19 cellular contexts compared by ENCODE assay signal in genomic region chr14:42994001-42994736, GRCh38.
A peak's percentile ranks its signal among the peaks of the same experiment; 100 is the strongest.
DNase-seq lines count a peak whose midpoint lies in the region; TF ChIP-seq lines count a peak whose summit lies in the region.
"Had no signal": no experiment of that assay in that cellular context is flagged by ENCODE, and none has a peak within 500 bp of the region (broad histone marks: within the 10 kb centered on the region; RNA-seq: fewer than 3 reads in every experiment).

No MANE protein-coding gene starts in this region.

- no peaks in the 10 kb centered on the region for H3K27me3 ChIP-seq in PC-9 (ENCODE audit: insufficient read depth, low read depth)
- no peaks in the 10 kb centered on the region for H3K27me3 ChIP-seq in fibroblast of lung (ENCODE audit: control insufficient read depth, insufficient read depth, low read length)
- H3K27me3 ChIP-seq: BLaER1 treated with 17β-estradiol and CSF1 and Interleukin-3, amounts not matched to agents 10 nM and 100 nM; transverse colon had no signal

- no peaks in the 10 kb centered on the region for H3K9me3 Mint-ChIP-seq in chondrocyte (ENCODE audit: low read depth)
- H3K9me3 Mint-ChIP-seq: activated naive CD4-positive, alpha-beta T cell treated with anti-CD3 and anti-CD28 coated beads for 36 hours; brain had no signal

- CTCF ChIA-PET in PC-9 (lab: Charles Lee), result no interaction called here

- H3K9me2 ChIP-seq in PC-9 (ENCODE audit: insufficient read depth), result no peaks in the 10 kb centered on the region

- H3F3A ChIP-seq in PC-9 (ENCODE audit: insufficient read depth, low read depth), result no peaks in the 10 kb centered on the region

- H3K36me3 Mint-ChIP-seq in chondrocyte (ENCODE audit: low read depth), result no peaks in the 10 kb centered on the region
- H3K36me3 Mint-ChIP-seq: brain had no signal

- H3K79me2 ChIP-seq in PC-9 (ENCODE audit: low read depth) (no peaks in the 10 kb centered on the region), fibroblast of lung (ENCODE audit: control insufficient read depth, insufficient read depth, low read length) (no peaks in the 10 kb centered on the region)

- H3K9me3 ChIP-seq in PC-9 (ENCODE audit: insufficient read depth, low read depth) (no peaks in the 10 kb centered on the region), fibroblast of lung (ENCODE audit: control insufficient read depth, insufficient read depth, low read depth, low read length) (no peaks in the 10 kb centered on the region)
- H3K9me3 ChIP-seq: transverse colon had no signal

- no TSS peak for BruUV-seq in PC-9 (replicated peaks; lab: Mats Ljungman, UMichigan)

- H3K27ac ChIP-seq in PC-9, result no peak overlapping the region
- H3K27ac ChIP-seq in fibroblast of lung (ENCODE audit: insufficient read depth, low read length), result no peak overlapping the region
- H3K27ac ChIP-seq: BLaER1 treated with 17β-estradiol and CSF1 and Interleukin-3, amounts not matched to agents 10 nM and 100 nM; skin epidermis; transverse colon had no signal

- H3K27me3 Mint-ChIP-seq in chondrocyte (ENCODE audit: low read depth), result no peaks in the 10 kb centered on the region
- H3K27me3 Mint-ChIP-seq: activated CD4-positive, alpha-beta T cell treated with anti-CD3 and anti-CD28 coated beads for 36 hours; brain had no signal

- H3K9ac ChIP-seq in fibroblast of lung (ENCODE audit: insufficient read depth, low read length), result no peak overlapping the region
- H3K9ac ChIP-seq: BLaER1 treated with 17β-estradiol and CSF1 and Interleukin-3, amounts not matched to agents 10 nM and 100 nM had no signal

- H3K4me3 Mint-ChIP-seq in chondrocyte (ENCODE audit: unreplicated experiment), result no peak overlapping the region
- H3K4me3 Mint-ChIP-seq: activated CD4-positive, alpha-beta T cell treated with anti-CD3 and anti-CD28 coated beads for 36 hours; activated naive CD4-positive, alpha-beta T cell treated with anti-CD3 and anti-CD28 coated beads for 36 hours; brain had no signal

- no peak overlapping the region for H3K27ac Mint-ChIP-seq in chondrocyte (ENCODE audit: unreplicated experiment)
- H3K27ac Mint-ChIP-seq: activated CD4-positive, alpha-beta T cell treated with anti-CD3 and anti-CD28 coated beads for 36 hours; activated naive CD4-positive, alpha-beta T cell treated with anti-CD3 and anti-CD28 coated beads for 36 hours; brain had no signal

- no peaks in the 10 kb centered on the region for H4K20me1 ChIP-seq in PC-9 (ENCODE audit: insufficient read depth)
- no peaks in the 10 kb centered on the region for H4K20me1 ChIP-seq in fibroblast of lung (ENCODE audit: control insufficient read depth, extremely low read depth, insufficient read depth, low read length)
- H4K20me1 ChIP-seq: BLaER1 treated with 17β-estradiol and CSF1 and Interleukin-3, amounts not matched to agents 10 nM and 100 nM had no signal

- no peaks in the 10 kb centered on the region for H3K4me1 ChIP-seq in PC-9 (replicated peaks; ENCODE audit: insufficient read depth)
- no peaks in the 10 kb centered on the region for H3K4me1 ChIP-seq in fibroblast of lung (ENCODE audit: control insufficient read depth, extremely low read depth, insufficient read depth, low read length)
- H3K4me1 ChIP-seq: BLaER1 treated with 17β-estradiol and CSF1 and Interleukin-3, amounts not matched to agents 10 nM and 100 nM; transverse colon had no signal

- H2AFZ ChIP-seq in PC-9 (no peak overlapping the region), fibroblast of lung (ENCODE audit: low read length) (no peak overlapping the region)

- DNase-seq in HS-27A (ENCODE audit: low read depth) (peak; percentile 12), PC-9 (peak; percentile 11 to 35), fibroblast of lung (ENCODE audit: low read depth in 2 of 2) (peak; percentile 83 to 85), skeletal muscle cell (ENCODE audit: low read depth) (peak; percentile 98), NCI-H1417 treated with DMSO at 0.1 percent for 48 hours (lab: John Stamatoyannopoulos, UW) (no peak), NCI-H82 treated with DMSO at 0.1 percent for 48 hours (lab: John Stamatoyannopoulos, UW; ENCODE audit: unreplicated experiment) (no peak), chondrocyte (ENCODE audit: low spot score) (no peak), GM10266 (ENCODE audit: extremely low spot score) (no peak)
- DNase-seq: activated CD4-positive, alpha-beta T cell treated with anti-CD3 and anti-CD28 coated beads for 36 hours; activated naive CD4-positive, alpha-beta T cell treated with anti-CD3 and anti-CD28 coated beads for 36 hours; DMS79; left ventricle myocardium superior; NCI-H1417; NCI-H2227 treated with DMSO at 0.1 percent for 48 hours; SHP77; transverse colon had no signal

- no peaks in the 10 kb centered on the region for H3K4me1 Mint-ChIP-seq in chondrocyte (ENCODE audit: low read depth)
- H3K4me1 Mint-ChIP-seq: activated CD4-positive, alpha-beta T cell treated with anti-CD3 and anti-CD28 coated beads for 36 hours; brain had no signal

- H3K36me3 ChIP-seq in PC-9 (ENCODE audit: low read depth) (no peaks in the 10 kb centered on the region), fibroblast of lung (ENCODE audit: control insufficient read depth, insufficient read depth, low read length) (no peaks in the 10 kb centered on the region)
- H3K36me3 ChIP-seq: BLaER1 treated with 17β-estradiol and CSF1 and Interleukin-3, amounts not matched to agents 10 nM and 100 nM; transverse colon had no signal

- H3K4me3 ChIP-seq in PC-9, result no peak overlapping the region
- no peak overlapping the region for H3K4me3 ChIP-seq in fibroblast of lung (replicated peaks in 1 of 4; ENCODE audit: control extremely low read depth in 1 of 4, insufficient read depth in 1 of 4, low read depth in 3 of 4, low read length in 4 of 4)
- H3K4me3 ChIP-seq in skeletal muscle cell (ENCODE audit: low read depth, low read length), result no peak overlapping the region
- H3K4me3 ChIP-seq: BLaER1 treated with 17β-estradiol and CSF1 and Interleukin-3, amounts not matched to agents 10 nM and 100 nM; skin epidermis; transverse colon had no signal

- POLR2A ChIA-PET in PC-9 (lab: Charles Lee; ENCODE audit: unreplicated experiment), result interaction anchor here (0.6 kb wide), 1 partner anchor 67 kb away, joined by 5 read pairs; no protein-coding TSS in a partner anchor

- intact Hi-C loops in PC-9 (cut with micrococcal nuclease; ENCODE audit: unreplicated experiment), result no loop called here

- H3K4me2 ChIP-seq in PC-9, result no peak overlapping the region
- no peak overlapping the region for H3K4me2 ChIP-seq in fibroblast of lung (ENCODE audit: extremely low read depth, insufficient read depth, low read length)
- H3K4me2 ChIP-seq: BLaER1 treated with 17β-estradiol and CSF1 and Interleukin-3, amounts not matched to agents 10 nM and 100 nM had no signal

- TF ChIP-seq CTCF in PC-9 (conservative IDR thresholded peaks at IDR 0.05) (no peak), fibroblast of lung (conservative IDR thresholded peaks at IDR 0.05 in 1 of 2, IDR thresholded peaks at IDR 0.05 in 1 of 2; ENCODE audit: low read depth in 1 of 2, low read length in 2 of 2) (no peak), chondrocyte (IDR thresholded peaks at IDR 0.05) (no peak), GM10266 (IDR thresholded peaks at IDR 0.05; ENCODE audit: control insufficient read depth, insufficient read depth, low read depth, missing control alignments) (no peak)

Comparison
In these comparisons a context has a peak if more than half of its experiments do, and no peak if none do; other contexts are left out.
1. DNase-seq: peak in HS-27A (single experiment), PC-9 (2 of 2), fibroblast of lung (2 of 2) and skeletal muscle cell (single experiment); none in NCI-H1417 treated with DMSO at 0.1 percent for 48 hours (single experiment), NCI-H82 treated with DMSO at 0.1 percent for 48 hours (single experiment), chondrocyte (single experiment) and GM10266 (single experiment).